Comparison of ENCODE assay signal across 26 cellular contexts in genomic region chr14:55432628-55433027, GRCh38. TPM values are rescaled to one million over a fixed set of nuclear protein-coding genes. Genes with fewer than 3 reads are reported as not detected.
A peak's percentile ranks its signal among the peaks of the same experiment; 100 is the strongest.
DNase-seq lines count a peak whose midpoint lies in the region; ATAC-seq, FAIRE-seq and TF ChIP-seq lines count a peak whose summit lies in the region.
"Had no signal": no experiment of that assay in that cellular context is flagged by ENCODE, and none has a peak within 500 bp of the region (broad histone marks: within the 10 kb centered on the region; RNA-seq: fewer than 3 reads in every experiment).

No MANE protein-coding gene starts in this region.

- intact Hi-C loops in Right ventricle myocardium superior (cut with DNase I) (no loop called here), heart right ventricle (cut with DNase I) (loop anchor here in 5 of 10 donors (5.0 to 10.0 kb wide), 5 partner anchors 160 to 1042 kb away; partner anchors contain the start of gene FBXO34 (in 1 of the 5))

- no peak overlapping the region for H4K5ac ChIP-seq in mesendoderm (ENCODE audit: low read length)

- H3K9ac ChIP-seq in mesendoderm (ENCODE audit: low read length), result no peak overlapping the region
- H3K9ac ChIP-seq: BLaER1 had no signal

- no peaks in the 10 kb centered on the region for H3K36me3 ChIP-seq in heart right ventricle
- H3K36me3 ChIP-seq in mesendoderm (ENCODE audit: control insufficient read depth, insufficient read depth, low read length), result no peaks in the 10 kb centered on the region
- H3K36me3 ChIP-seq: BLaER1 had no signal

- TF ChIP-seq CTCF in heart right ventricle (IDR thresholded peaks at IDR 0.05) (no peak), foreskin fibroblast (IDR thresholded peaks at IDR 0.05; ENCODE audit: low read depth, low read length) (no peak)

- H2BK5ac ChIP-seq in mesendoderm (ENCODE audit: low read length), result no peak overlapping the region

- H3K56ac ChIP-seq in mesendoderm (ENCODE audit: low read length), result no peak overlapping the region

- no peaks in the 10 kb centered on the region for H3K27me3 Mint-ChIP-seq in T-cell

- H3K4ac ChIP-seq in mesendoderm (ENCODE audit: low read depth, low read length), result no peak overlapping the region

- no peak overlapping the region for H3K4me3 Mint-ChIP-seq in T-cell
- H3K4me3 Mint-ChIP-seq: CD14-positive monocyte, HFFc6 had no signal

- no peak overlapping the region for H3K4me2 ChIP-seq in mesendoderm (ENCODE audit: low read length)
- H3K4me2 ChIP-seq: BLaER1 had no signal

- DNase-seq in Right ventricle myocardium superior (no peak), heart right ventricle (no peak), T-cell (no peak), mesendoderm (peak; percentile 50), urothelium cell line (ENCODE audit: low spot score) (no peak), foreskin fibroblast (no peak), NCI-H1092 (lab: John Stamatoyannopoulos, UW) (no peak)
- DNase-seq: 8988T; Calu3; CD8-positive, alpha-beta T cell; DMS 273 treated with DMSO at 0.1 percent for 48 hours; DMS53; DND-41; EL; GOT3; H7; HFFc6 had no signal

- no peak overlapping the region for H3K4me3 ChIP-seq in heart right ventricle
- H3K4me3 ChIP-seq in mesendoderm (ENCODE audit: low read length), result no peak overlapping the region
- no peak overlapping the region for H3K4me3 ChIP-seq in foreskin fibroblast (ENCODE audit: low read depth in 1 of 2, low read length in 2 of 2)
- H3K4me3 ChIP-seq: BLaER1, GM12878 had no signal

- peak overlapping the region; percentile 28 to 52 for H3K27ac Mint-ChIP-seq in T-cell
- H3K27ac Mint-ChIP-seq: CD14-positive monocyte; CD8-positive, alpha-beta T cell; HFFc6 had no signal

- WGBS in heart right ventricle, 2 donors, result 37 to 50% methylated on average over 3 of the region's 3 CpGs
- no CpG with 5 or more reads among the region's 3 CpGs for WGBS in mesendoderm (ENCODE audit: extremely low coverage, insufficient coverage, low lambda C conversion rate)

- no peak overlapping the region for H4K8ac ChIP-seq in mesendoderm (ENCODE audit: low read depth, low read length)

- H3K27me3 ChIP-seq in heart right ventricle (peaks cover 0 to 14% (median 0%) of the 10 kb centered on the region in 7 donors), mesendoderm (ENCODE audit: insufficient read depth, low read length, poor library complexity) (no peaks in the 10 kb centered on the region)
- H3K27me3 ChIP-seq: BLaER1 had no signal

- H3K18ac ChIP-seq in mesendoderm (ENCODE audit: low read length), result no peak overlapping the region

- no peaks in the 10 kb centered on the region for H3K36me3 Mint-ChIP-seq in T-cell
- H3K36me3 Mint-ChIP-seq: CD14-positive monocyte; CD8-positive, alpha-beta T cell had no signal

- CTCF ChIA-PET in T-cell (lab: Charles Lee), result interaction anchor here (0.7 to 1.1 kb wide), 4 partner anchors 13 to 176 kb away, joined by 3 to 9 read pairs (median 4); partner anchors contain the start of gene FBXO34 (in 1 of the 2)

- H3K9me3 Mint-ChIP-seq in T-cell, result no peaks in the 10 kb centered on the region
- H3K9me3 Mint-ChIP-seq: CD14-positive monocyte; CD8-positive, alpha-beta T cell; HFFc6 had no signal

- H3K4me1 Mint-ChIP-seq in T-cell, result peaks cover 34 to 41% (median 36%) of the 10 kb centered on the region in 3 donors

- H2BK120ac ChIP-seq in mesendoderm (ENCODE audit: low read depth, low read length), result no peak overlapping the region

- ATAC-seq in Right ventricle myocardium superior (ENCODE audit: poor library complexity) (peak; percentile 30), heart right ventricle (no peak), T-cell (replicated peaks in 1 of 4) (no peak)
- ATAC-seq: CD8-positive, alpha-beta T cell; GM12878; HCT116 had no signal

- H3K79me1 ChIP-seq in mesendoderm (ENCODE audit: low read length), result no peaks in the 10 kb centered on the region

- H3K79me2 ChIP-seq in mesendoderm (ENCODE audit: control insufficient read depth, insufficient read depth, low read length), result no peaks in the 10 kb centered on the region

- H3K27ac ChIP-seq in heart right ventricle, result no peak overlapping the region
- H3K27ac ChIP-seq in mesendoderm (ENCODE audit: low read depth, low read length), result no peak overlapping the region
- H3K27ac ChIP-seq: BLaER1, HL-60 had no signal

- no peak overlapping the region for H2BK15ac ChIP-seq in mesendoderm (replicated peaks; ENCODE audit: low read depth)

- peak; percentile 30 for FAIRE-seq in urothelium cell line (lab: Jason Lieb, UNC)
- FAIRE-seq: GM12878 had no signal

- H3K4me1 ChIP-seq in heart right ventricle (peaks cover 0 to 5% (median 0%) of the 10 kb centered on the region in 9 donors), mesendoderm (ENCODE audit: control insufficient read depth, low read depth, low read length) (peaks cover 1% of the 10 kb centered on the region)

- H3K9me3 ChIP-seq in heart right ventricle, result no peaks in the 10 kb centered on the region
- H3K9me3 ChIP-seq: BLaER1 had no signal

- H2AK5ac ChIP-seq in mesendoderm (ENCODE audit: low read length), result no peak overlapping the region

- no peak overlapping the region for H3K23ac ChIP-seq in mesendoderm (ENCODE audit: low read length)

- POLR2A ChIA-PET in T-cell (lab: Charles Lee), result interaction anchor here (0.6 kb wide), 4 partner anchors 18 to 359 kb away, joined by 3 to 12 read pairs (median 5); no protein-coding TSS in a partner anchor

RNA-seq across cellular contexts. Expression of gene TBPL2, which starts 7.8 kb away (rescaled TPM):
- total RNA-seq in Right ventricle myocardium superior (not detected), heart right ventricle (not detected), T-cell (not detected)
- polyA plus RNA-seq in heart right ventricle, result not detected
- polyA plus RNA-seq in mesendoderm (2013, experiment 1 of 2), result 0.03 TPM
- polyA plus RNA-seq in mesendoderm (2013, experiment 2 of 2), result 0.06 TPM
- total RNA-seq: A673; Calu3; CD8-positive, alpha-beta T cell; G401; H7; HFFc6; HT1080 had no signal
- polyA plus RNA-seq: AG04450, CD14-positive monocyte, GM12878 had no signal

RNA-seq across cellular contexts. Expression of gene ATG14, which starts 21.0 kb away (rescaled TPM):
- total RNA-seq in Right ventricle myocardium superior (12.3 TPM), heart right ventricle (10 to 100 TPM in 9 of 10 donors, 1 to 10 TPM in 1; 8.9 to 18.1 (median 15.3) TPM), T-cell (10 to 100 TPM; 13.2 to 18.1 (median 17.3) TPM)
- polyA plus RNA-seq in heart right ventricle, result 10 to 100 TPM in 1 of 2 donors, 1 to 10 TPM in 1; 3.5 to 21.9 TPM
- 6.5 TPM for polyA plus RNA-seq in mesendoderm (2013, experiment 1 of 2)
- 6.7 TPM for polyA plus RNA-seq in mesendoderm (2013, experiment 2 of 2)
